8 cellular contexts compared by ENCODE assay signal in genomic region chr2:240435955-240436625, GRCh38. TPM values are rescaled to one million over a fixed set of nuclear protein-coding genes. Genes with fewer than 3 reads are reported as not detected.
DNase-seq lines count a peak whose midpoint lies in the region; ATAC-seq and TF ChIP-seq lines count a peak whose summit lies in the region.

No MANE protein-coding gene starts in this region.

- peak overlapping the region; percentile 56 to 91 (median 59) for H3K4me3 ChIP-seq in gastrocnemius medialis

- no peaks in the 10 kb centered on the region for H3K9me3 ChIP-seq in gastrocnemius medialis

- DNase-seq in activated CD8-positive, alpha-beta T cell treated with anti-CD3 and anti-CD28 coated beads, Interleukin-2, amount 10 ng/mL, durations not matched to agents 7 days and 5 days: no peak
- peak; percentile 49 for DNase-seq in left ventricle myocardium superior
- DNase-seq in gastrocnemius medialis: peak in 1 of 2 donors; percentile 15
- no peak for DNase-seq in SW 1271 (lab: John Stamatoyannopoulos, UW)
- no peak for DNase-seq in SIG-M5 (lab: John Stamatoyannopoulos, UW)
- DNase-seq in mucosa of gallbladder (ENCODE audit: low spot score): no peak

- peak overlapping the region; percentile 46 for H3K4me3 Mint-ChIP-seq in activated CD8-positive, alpha-beta T cell treated with anti-CD3 and anti-CD28 coated beads, Interleukin-2, amount 10 ng/mL, durations not matched to agents 7 days and 5 days

- POLR2A ChIA-PET in activated CD8-positive, alpha-beta T cell treated with anti-CD3 and anti-CD28 coated beads, Interleukin-2, amount 10 ng/mL, durations not matched to agents 7 days and 5 days (lab: Charles Lee): no interaction called here

- TF ChIP-seq POLR2A in GM18505 (IDR thresholded peaks at IDR 0.05; ENCODE audit: borderline replicate concordance, extremely low read depth, insufficient read depth, insufficient read length) (no peak), gastrocnemius medialis (IDR thresholded peaks at IDR 0.05) (no peak)

- peak overlapping the region; percentile 84 to 97 (median 93) for H3K27ac ChIP-seq in gastrocnemius medialis

- H3K27me3 ChIP-seq in gastrocnemius medialis: no peaks in the 10 kb centered on the region

- H3K4me1 ChIP-seq in gastrocnemius medialis: peaks cover 38 to 45% of the 10 kb centered on the region in 2 donors

- H3K4me1 Mint-ChIP-seq in activated CD8-positive, alpha-beta T cell treated with anti-CD3 and anti-CD28 coated beads, Interleukin-2, amount 10 ng/mL, durations not matched to agents 7 days and 5 days (ENCODE audit: low read depth): peaks cover 14% of the 10 kb centered on the region

- peaks cover 13% of the 10 kb centered on the region for H3K27me3 Mint-ChIP-seq in activated CD8-positive, alpha-beta T cell treated with anti-CD3 and anti-CD28 coated beads, Interleukin-2, amount 10 ng/mL, durations not matched to agents 7 days and 5 days (ENCODE audit: low read depth)

- H3K36me3 Mint-ChIP-seq in activated CD8-positive, alpha-beta T cell treated with anti-CD3 and anti-CD28 coated beads, Interleukin-2, amount 10 ng/mL, durations not matched to agents 7 days and 5 days (ENCODE audit: low read depth): no peaks in the 10 kb centered on the region

- intact Hi-C loops in left ventricle myocardium superior (cut with micrococcal nuclease) (loop anchor here (5.0 kb wide), 1 partner anchor 204 kb away; no protein-coding TSS in a partner anchor), gastrocnemius medialis (cut with DNase I; ENCODE audit: low total_unique reads) (loop anchor here (2.0 to 10.0 kb wide), 5 partner anchors 49 to 301 kb away; partner anchors contain the start of gene COPS9)

- no peak for TF ChIP-seq CTCF in gastrocnemius medialis (IDR thresholded peaks at IDR 0.05 in 4 of 5, conservative IDR thresholded peaks at IDR 0.05 in 1 of 5)

- no peak overlapping the region for H3K27ac Mint-ChIP-seq in activated CD8-positive, alpha-beta T cell treated with anti-CD3 and anti-CD28 coated beads, Interleukin-2, amount 10 ng/mL, durations not matched to agents 7 days and 5 days

- in situ Hi-C loops in gastrocnemius medialis (cut with MboI; ENCODE audit: low sequenced_read_pairs in 4 of 4): loop anchor here in 3 of 4 donors (5.0 to 25.0 kb wide), 3 partner anchors 199 to 209 kb away; no protein-coding TSS in a partner anchor

- CTCF ChIA-PET in activated CD8-positive, alpha-beta T cell treated with anti-CD3 and anti-CD28 coated beads, Interleukin-2, amount 10 ng/mL, durations not matched to agents 7 days and 5 days (lab: Charles Lee): interaction anchor here (1.1 kb wide), 1 partner anchor 10 kb away, joined by 3 read pairs; no protein-coding TSS in a partner anchor

- H3K9me3 Mint-ChIP-seq in activated CD8-positive, alpha-beta T cell treated with anti-CD3 and anti-CD28 coated beads, Interleukin-2, amount 10 ng/mL, durations not matched to agents 7 days and 5 days (ENCODE audit: insufficient read depth): no peaks in the 10 kb centered on the region

- H3K36me3 ChIP-seq in gastrocnemius medialis: no peaks in the 10 kb centered on the region

- peak; percentile 4 for ATAC-seq in GM18505 (IDR thresholded peaks at IDR 0.05; ENCODE audit: unreplicated experiment)
- ATAC-seq in HG02973 (IDR thresholded peaks at IDR 0.05; ENCODE audit: unreplicated experiment): peak; percentile 16
- ATAC-seq in activated CD8-positive, alpha-beta T cell treated with anti-CD3 and anti-CD28 coated beads, Interleukin-2, amount 10 ng/mL, durations not matched to agents 7 days and 5 days: peak; percentile 17
- no peak for ATAC-seq in left ventricle myocardium superior
- ATAC-seq in gastrocnemius medialis: peak; percentile 14 to 23

RNA-seq across cellular contexts. Expression of gene GPC1, which starts 0.6 kb away (rescaled TPM):
- total RNA-seq in activated CD8-positive, alpha-beta T cell treated with anti-CD3 and anti-CD28 coated beads, Interleukin-2, amount 10 ng/mL, durations not matched to agents 7 days and 5 days: 1 to 10 TPM; 4.4 to 5.7 TPM
- total RNA-seq in left ventricle myocardium superior: 177 TPM
- total RNA-seq in gastrocnemius medialis: 100 to 1,000 TPM; 112 to 188 (median 180) TPM
- 65.7 TPM for total RNA-seq in mucosa of gallbladder
